27 cellular contexts compared by ENCODE assay signal in the genomic region with DNA sequence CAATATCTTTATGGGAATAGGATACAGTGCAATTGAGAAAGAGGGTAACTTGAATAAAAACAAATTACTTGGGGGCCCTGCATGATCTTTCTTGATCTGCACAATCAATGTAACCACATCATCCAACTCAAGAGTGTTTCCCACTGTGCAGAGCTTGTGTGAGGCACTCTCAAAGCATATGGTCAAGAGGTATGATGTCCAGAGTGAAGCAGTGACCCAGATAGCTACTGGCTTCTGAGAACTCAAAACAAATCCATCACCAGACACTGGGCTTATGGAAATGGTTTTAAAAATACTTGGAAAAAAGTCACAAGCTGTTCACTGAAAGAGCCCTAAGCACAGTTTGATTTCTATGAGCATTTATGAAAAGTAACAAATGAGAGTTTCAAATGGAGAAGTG.
"Had no signal": no experiment of that assay in that cellular context is flagged by ENCODE, and none has a peak within 500 bp of the region (broad histone marks: within the 10 kb centered on the region; RNA-seq: fewer than 3 reads in every experiment).

No MANE protein-coding gene starts in this region.

- H3K9me3 Mint-ChIP-seq: nephron progenitor cell, neural progenitor cell had no signal

- H3K9me3 ChIP-seq: neutrophil, right lobe of liver, thoracic aorta, tibial artery, upper lobe of right lung had no signal

- H3K36me3 ChIP-seq: left ventricle myocardium inferior, neural progenitor cell, neutrophil, right atrium auricular region, right lobe of liver, suprapubic skin, thoracic aorta, tibial artery, upper lobe of right lung had no signal

- H3K4me3 Mint-ChIP-seq: mesothelial cell of epicardium; naive B cell; natural killer cell; nephron progenitor cell; neural progenitor cell; stimulated activated naive CD8-positive, alpha-beta T cell treated with anti-CD3 and anti-CD28 coated beads, Interleukin-15, Interleukin-2, amounts not matched to agents 100 ng/mL and 50 ng/mL, for 24 hours had no signal

- DNase-seq: islet precursor cell; left ventricle myocardium inferior; mesendoderm; naive B cell; natural killer cell; nephron progenitor cell; occipital lobe; right lobe of liver; stimulated activated CD4-positive, alpha-beta T cell treated with anti-CD3 and anti-CD28 coated beads, Interleukin-12 subunit alpha, Interleukin-12 subunit beta, amount 100 ng/mL, for 4 hours; stimulated activated CD4-positive, alpha-beta T cell treated with anti-CD3 and anti-CD28 coated beads, Interleukin-15, amount 100 ng/mL, for 24 hours; stimulated activated CD4-positive, alpha-beta T cell treated with anti-CD3 and anti-CD28 coated beads, Interleukin-2, amount 100 ng/mL, for 24 hours; stimulated activated CD4-positive, alpha-beta T cell treated with anti-CD3 and anti-CD28 coated beads, Interleukin-4, amount 100 ng/mL, for 1 hour; stimulated activated naive CD4-positive, alpha-beta T cell; tibial artery; trophoblast cell; upper lobe of right lung had no signal

- H3K27ac Mint-ChIP-seq: mesothelial cell of epicardium; naive B cell; natural killer cell; nephron progenitor cell; neural progenitor cell; progenitor cell of endocrine pancreas; stimulated activated naive CD8-positive, alpha-beta T cell treated with anti-CD3 and anti-CD28 coated beads, Interleukin-15, Interleukin-2, amounts not matched to agents 100 ng/mL and 50 ng/mL, for 24 hours had no signal

- FAIRE-seq: urothelium cell line had no signal

- H3K36me3 Mint-ChIP-seq: mesothelial cell of epicardium, naive B cell, neural progenitor cell had no signal

- H3K9ac ChIP-seq: neural progenitor cell, parathyroid adenoma had no signal

- H3K79me2 ChIP-seq: parathyroid adenoma had no signal

- H3K4me2 ChIP-seq: neural progenitor cell had no signal

- H3K27me3 ChIP-seq: neural progenitor cell, neutrophil, right atrium auricular region, right lobe of liver, suprapubic skin, tibial artery, upper lobe of right lung had no signal

- H3K27me3 Mint-ChIP-seq: naive B cell; progenitor cell of endocrine pancreas; stimulated activated naive CD8-positive, alpha-beta T cell treated with anti-CD3 and anti-CD28 coated beads, Interleukin-15, Interleukin-2, amounts not matched to agents 100 ng/mL and 50 ng/mL, for 24 hours had no signal

- H3K4me3 ChIP-seq: left ventricle myocardium inferior, lung, neural progenitor cell, right atrium auricular region, right lobe of liver, suprapubic skin, thoracic aorta, tibial artery, upper lobe of right lung had no signal

- H3K27ac ChIP-seq: left ventricle myocardium inferior, neural progenitor cell, neutrophil, parathyroid adenoma, right atrium auricular region, right lobe of liver, suprapubic skin, thoracic aorta, tibial artery, upper lobe of right lung had no signal

- H3K4me1 ChIP-seq: left ventricle myocardium inferior, neural progenitor cell, parathyroid adenoma, right atrium auricular region, right lobe of liver, suprapubic skin, tibial artery, upper lobe of right lung had no signal

- H3K4me1 Mint-ChIP-seq: naive B cell, natural killer cell, nephron progenitor cell, neural progenitor cell had no signal

- H2AFZ ChIP-seq: neural progenitor cell, parathyroid adenoma had no signal
